Comparison of ENCODE assay signal across 11 cellular contexts in the genomic region with DNA sequence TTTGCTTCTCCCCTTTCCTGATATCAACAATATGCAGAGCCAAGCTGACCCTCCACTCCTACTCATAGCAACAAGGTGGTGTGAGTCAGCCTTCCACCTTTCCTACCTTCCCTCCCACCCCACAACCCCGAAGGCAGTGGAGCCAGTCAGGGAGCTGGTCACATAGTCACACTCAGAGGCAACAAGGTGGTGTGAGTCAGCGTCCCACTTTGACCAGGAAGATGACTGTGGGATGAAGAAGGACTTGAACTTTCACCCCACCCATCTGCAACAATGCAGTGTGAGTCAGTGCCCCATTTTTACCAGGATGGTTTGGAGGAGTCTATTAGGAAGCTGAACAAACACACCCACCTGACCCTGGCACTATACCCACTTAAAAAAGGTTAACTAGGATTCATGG. TPM values are rescaled to one million over a fixed set of nuclear protein-coding genes. Genes with fewer than 3 reads are reported as not detected.
A peak's percentile ranks its signal among the peaks of the same experiment; 100 is the strongest.
DNase-seq lines count a peak whose midpoint lies in the region; ATAC-seq and TF ChIP-seq lines count a peak whose summit lies in the region.
"Had no signal": no experiment of that assay in that cellular context is flagged by ENCODE, and none has a peak within 500 bp of the region (broad histone marks: within the 10 kb centered on the region; RNA-seq: fewer than 3 reads in every experiment).

No MANE protein-coding gene starts in this region.

- no TSS peak for BruUV-seq in A673 (replicated peaks; lab: Mats Ljungman, UMichigan)

- no peak for ATAC-seq in GM18511 (IDR thresholded peaks at IDR 0.05; ENCODE audit: unreplicated experiment)

- H3K27me3 ChIP-seq in neutrophil, result no peaks in the 10 kb centered on the region
- no peaks in the 10 kb centered on the region for H3K27me3 ChIP-seq in A673 (replicated peaks; ENCODE audit: insufficient read depth, low read depth, low read length, poor library complexity)
- H3K27me3 ChIP-seq: tibial nerve had no signal

- POLR2A ChIA-PET in A673 (lab: Charles Lee; ENCODE audit: low non-redundant PET), result no interaction called here

- H3K36me3 ChIP-seq in neutrophil, result no peaks in the 10 kb centered on the region
- no peaks in the 10 kb centered on the region for H3K36me3 ChIP-seq in A673 (ENCODE audit: insufficient read depth, low read length, poor library complexity, severe bottlenecking)

- CTCF ChIA-PET in A673 (lab: Charles Lee), result no interaction called here

- peak; percentile 91 for DNase-seq in DMS53 (lab: John Stamatoyannopoulos, UW)
- DNase-seq in LoVo (ENCODE audit: low spot score), result peak; percentile 86
- DNase-seq in epithelial cell of prostate (ENCODE audit: low read depth, low spot score), result peak; percentile 89
- DNase-seq in stimulated activated CD4-positive, alpha-beta T cell treated with anti-CD3 and anti-CD28 coated beads, Interleukin-12 subunit alpha, Interleukin-12 subunit beta, amount 100 ng/mL, for 4 hours, result no peak
- no peak for DNase-seq in amniotic stem cell (lab: John Stamatoyannopoulos, UW)
- no peak for DNase-seq in A673 (ENCODE audit: low spot score)
- DNase-seq: DMS153, NCI-H748 treated with DMSO at 0.1 percent for 48 hours had no signal

- peaks cover 19 to 28% of the 10 kb centered on the region in 2 experiments for H3K4me1 ChIP-seq in neutrophil (ENCODE audit: control insufficient read depth in 1 of 2, insufficient read depth in 1 of 2, low read depth in 1 of 2, low read length in 1 of 2)
- no peaks in the 10 kb centered on the region for H3K4me1 ChIP-seq in A673 (ENCODE audit: insufficient read depth, low read length, poor library complexity, severe bottlenecking)
- H3K4me1 ChIP-seq: tibial nerve had no signal

- H3K9me3 ChIP-seq in neutrophil (no peaks in the 10 kb centered on the region), A673 (ENCODE audit: low read depth, low read length, poor library complexity, severe bottlenecking) (no peaks in the 10 kb centered on the region)

- intact Hi-C loops in A673 (cut with micrococcal nuclease; ENCODE audit: unreplicated experiment), result no loop called here

- TF ChIP-seq CTCF in neutrophil (IDR thresholded peaks at IDR 0.05), result no peak
- no peak for TF ChIP-seq CTCF in A673 (conservative IDR thresholded peaks at IDR 0.05; ENCODE audit: low read depth, low read length)

- H3K27ac ChIP-seq in epithelial cell of prostate (peak overlapping the region; percentile 44), neutrophil (peak overlapping the region; percentile 76), A673 (ENCODE audit: low read depth, low read length, poor library complexity, severe bottlenecking) (no peak overlapping the region)
- H3K27ac ChIP-seq: tibial nerve had no signal

- no peak overlapping the region for H3K4me3 ChIP-seq in neutrophil (ENCODE audit: low read depth in 1 of 2, low read length in 1 of 2)
- H3K4me3 ChIP-seq in A673 (ENCODE audit: low read depth, low read length, poor library complexity, severe bottlenecking), result no peak overlapping the region
- H3K4me3 ChIP-seq: tibial nerve had no signal

RNA-seq across cellular contexts. Expression of a gene that starts 30.1 kb away (rescaled TPM):
- 5.7 and 6.7 TPM in 2 replicates for total RNA-seq in A673 (2021)

RNA-seq across cellular contexts. Expression of a gene that starts 44.2 kb away (rescaled TPM):
- total RNA-seq in A673 (2021), result not detected in 2 replicates
- total RNA-seq: tibial nerve had no signal

Comparison
In these comparisons a context has a peak if more than half of its experiments do, and no peak if none do; other contexts are left out.
1. DNase-seq: peak in DMS53 (single experiment), LoVo (single experiment) and epithelial cell of prostate (single experiment); none in stimulated activated CD4-positive, alpha-beta T cell treated with anti-CD3 and anti-CD28 coated beads, Interleukin-12 subunit alpha, Interleukin-12 subunit beta, amount 100 ng/mL, for 4 hours (single experiment), amniotic stem cell (single experiment) and A673 (single experiment).